20 cellular contexts compared by ENCODE assay signal in the genomic region with DNA sequence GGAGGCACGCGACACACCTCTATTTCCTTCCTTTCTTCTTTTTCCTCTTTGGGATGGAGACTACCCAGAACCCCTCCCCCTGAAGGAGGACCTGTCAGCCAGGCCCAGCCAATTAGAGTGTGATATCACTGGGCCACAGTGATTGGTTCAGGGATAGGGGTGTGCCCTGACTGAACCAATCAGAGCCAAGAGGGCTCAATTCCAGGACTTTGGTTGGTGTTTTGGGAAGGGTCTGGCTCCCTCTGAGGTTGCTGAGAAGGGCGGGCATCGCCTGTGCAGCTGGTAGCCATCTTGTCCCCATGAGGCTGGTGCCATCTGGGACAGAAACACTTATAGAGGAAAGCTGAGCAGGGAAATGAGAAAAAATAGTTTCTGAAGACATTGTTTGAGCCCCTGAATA.
DNase-seq lines count a peak whose midpoint lies in the region; ATAC-seq and TF ChIP-seq lines count a peak whose summit lies in the region.
"Had no signal": no experiment of that assay in that cellular context is flagged by ENCODE, and none has a peak within 500 bp of the region (broad histone marks: within the 10 kb centered on the region; RNA-seq: fewer than 3 reads in every experiment).

No MANE protein-coding gene starts in this region.

- POLR2A ChIA-PET in SK-N-SH (lab: Yijun Ruan, JAX): no interaction called here

- no peak overlapping the region for H3K27ac ChIP-seq in SK-N-SH (ENCODE audit: low read depth in 2 of 2, low read length in 1 of 2)
- H3K27ac ChIP-seq: brain microvascular endothelial cell, epithelial cell of prostate, KMS-11, left lung, vagina had no signal

- peak; percentile 22 for DNase-seq in activated effector memory CD4-positive, alpha-beta T cell treated with anti-CD3 and anti-CD28 coated beads, Interleukin-2, amount 50 U/mL, for 16 hours
- no peak for DNase-seq in activated effector memory CD4-positive, alpha-beta T cell treated with Interleukin-2 at 50 U/mL for 16 hours
- DNase-seq in M059J (ENCODE audit: low read depth): peak; percentile 6
- peak; percentile 29 for DNase-seq in SK-N-SH
- DNase-seq in stimulated activated effector memory CD8-positive, alpha-beta T cell treated with anti-CD3 and anti-CD28 coated beads, Interleukin-12 subunit alpha, Interleukin-12 subunit beta, amount 100 ng/mL, for 72 hours (ENCODE audit: low spot score in 2 of 2): no peak
- DNase-seq in pons (ENCODE audit: low spot score): no peak
- DNase-seq in DMS153 (lab: John Stamatoyannopoulos, UW): no peak
- no peak for DNase-seq in stimulated activated naive CD4-positive, alpha-beta T cell (lab: John Stamatoyannopoulos, UW)
- DNase-seq: activated T-cell treated with anti-CD3 and anti-CD28 coated beads for 4 hours; brain microvascular endothelial cell; CD4-positive, alpha-beta memory T cell; cortex of kidney; left lung; NCI-H1436 treated with DMSO at 0.1 percent for 48 hours; stimulated activated CD4-positive, alpha-beta T cell treated with anti-CD3 and anti-CD28 coated beads, Interleukin-1b, Interleukin-23, amount 100 ng/mL, for 48 hours had no signal

- no peaks in the 10 kb centered on the region; the same call in 1 of the 2 replicates for H3K27me3 ChIP-seq in SK-N-SH (ENCODE audit: insufficient read depth)
- H3K27me3 ChIP-seq: brain microvascular endothelial cell, vagina had no signal

- no peak overlapping the region for H3K27ac Mint-ChIP-seq in stimulated activated effector memory CD8-positive, alpha-beta T cell treated with anti-CD3 and anti-CD28 coated beads, Interleukin-12 subunit alpha, Interleukin-12 subunit beta, amount 100 ng/mL, for 72 hours
- H3K27ac Mint-ChIP-seq: activated naive CD8-positive, alpha-beta T cell; CD4-positive, alpha-beta memory T cell had no signal

- CTCF ChIA-PET in SK-N-SH (lab: Yijun Ruan, JAX): interaction anchor here (1.5 to 3.0 kb wide), 3 partner anchors 10 to 223 kb away, joined by 3 to 8 read pairs (median 7); no protein-coding TSS in a partner anchor

- H4K20me1 ChIP-seq in SK-N-SH (ENCODE audit: insufficient read depth): no peaks in the 10 kb centered on the region

- H2AFZ ChIP-seq in SK-N-SH (ENCODE audit: low read depth): no peak overlapping the region

- no peaks in the 10 kb centered on the region for H3K9me3 Mint-ChIP-seq in stimulated activated effector memory CD8-positive, alpha-beta T cell treated with anti-CD3 and anti-CD28 coated beads, Interleukin-12 subunit alpha, Interleukin-12 subunit beta, amount 100 ng/mL, for 72 hours

- WGBS in SK-N-SH (ENCODE audit: low lambda C conversion rate): 84% methylated on average over 4 of the region's 4 CpGs

- no peaks in the 10 kb centered on the region for H3K36me3 ChIP-seq in SK-N-SH (replicated peaks in 1 of 2; ENCODE audit: control insufficient read depth in 1 of 2, insufficient read depth in 2 of 2, low read length in 1 of 2)
- H3K36me3 ChIP-seq: brain microvascular endothelial cell, left lung, vagina had no signal

- H3K4me3 ChIP-seq in SK-N-SH (ENCODE audit: low read depth in 2 of 2, low read length in 1 of 2): no peak overlapping the region
- H3K4me3 ChIP-seq: left lung, vagina had no signal

- no peak overlapping the region for H3K9ac ChIP-seq in SK-N-SH
- H3K9ac ChIP-seq: KMS-11 had no signal

- no peaks in the 10 kb centered on the region for H3K79me2 ChIP-seq in SK-N-SH (ENCODE audit: insufficient read depth)

- H3F3A ChIP-seq in SK-N-SH (replicated peaks; ENCODE audit: insufficient read depth): no peaks in the 10 kb centered on the region

- no peaks in the 10 kb centered on the region for H3K9me2 ChIP-seq in SK-N-SH

- TF ChIP-seq CTCF in SK-N-SH (IDR thresholded peaks at IDR 0.05): no peak

- no peak for TF ChIP-seq RAD21 in SK-N-SH (IDR thresholded peaks at IDR 0.05; ENCODE audit: low read length)

- H3K9me3 ChIP-seq in SK-N-SH: no peaks in the 10 kb centered on the region
- H3K9me3 ChIP-seq: left lung, vagina had no signal

- H3K36me3 Mint-ChIP-seq in stimulated activated effector memory CD8-positive, alpha-beta T cell treated with anti-CD3 and anti-CD28 coated beads, Interleukin-12 subunit alpha, Interleukin-12 subunit beta, amount 100 ng/mL, for 72 hours: no peaks in the 10 kb centered on the region
- H3K36me3 Mint-ChIP-seq: activated naive CD8-positive, alpha-beta T cell; CD4-positive, alpha-beta memory T cell had no signal

- TF ChIP-seq EP300 in SK-N-SH (IDR thresholded peaks at IDR 0.05; ENCODE audit: borderline replicate concordance in 1 of 2, low read depth in 1 of 2, low read length in 1 of 2): no peak

- H3K4me1 Mint-ChIP-seq in stimulated activated effector memory CD8-positive, alpha-beta T cell treated with anti-CD3 and anti-CD28 coated beads, Interleukin-12 subunit alpha, Interleukin-12 subunit beta, amount 100 ng/mL, for 72 hours: no peaks in the 10 kb centered on the region
- H3K4me1 Mint-ChIP-seq: CD4-positive, alpha-beta memory T cell had no signal

- H3K4me2 ChIP-seq in SK-N-SH: no peak overlapping the region
- H3K4me2 ChIP-seq: KMS-11 had no signal

- no peak overlapping the region for H3K4me3 Mint-ChIP-seq in stimulated activated effector memory CD8-positive, alpha-beta T cell treated with anti-CD3 and anti-CD28 coated beads, Interleukin-12 subunit alpha, Interleukin-12 subunit beta, amount 100 ng/mL, for 72 hours
- H3K4me3 Mint-ChIP-seq: activated naive CD8-positive, alpha-beta T cell; CD4-positive, alpha-beta memory T cell had no signal

- peak; percentile 35 for ATAC-seq in stimulated activated effector memory CD8-positive, alpha-beta T cell treated with anti-CD3 and anti-CD28 coated beads, Interleukin-12 subunit alpha, Interleukin-12 subunit beta, amount 100 ng/mL, for 72 hours
- ATAC-seq: left lung, sciatic nerve had no signal

- H3K4me1 ChIP-seq in SK-N-SH (ENCODE audit: control insufficient read depth in 1 of 2, insufficient read depth in 2 of 2, low read depth in 1 of 2, low read length in 1 of 2): peaks cover 0 to 7% of the 10 kb centered on the region in 2 experiments; a peak in 1 of 4 replicates
- H3K4me1 ChIP-seq: left lung, vagina had no signal

TF ChIP-seq in SK-N-SH, 30 proteins besides CTCF, POLR2A, EP300 and RAD21:
- TF ChIP-seq, protein P1, sequence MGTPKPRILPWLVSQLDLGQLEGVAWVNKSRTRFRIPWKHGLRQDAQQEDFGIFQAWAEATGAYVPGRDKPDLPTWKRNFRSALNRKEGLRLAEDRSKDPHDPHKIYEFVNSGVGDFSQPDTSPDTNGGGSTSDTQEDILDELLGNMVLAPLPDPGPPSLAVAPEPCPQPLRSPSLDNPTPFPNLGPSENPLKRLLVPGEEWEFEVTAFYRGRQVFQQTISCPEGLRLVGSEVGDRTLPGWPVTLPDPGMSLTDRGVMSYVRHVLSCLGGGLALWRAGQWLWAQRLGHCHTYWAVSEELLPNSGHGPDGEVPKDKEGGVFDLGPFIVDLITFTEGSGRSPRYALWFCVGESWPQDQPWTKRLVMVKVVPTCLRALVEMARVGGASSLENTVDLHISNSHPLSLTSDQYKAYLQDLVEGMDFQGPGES (IDR thresholded peaks at IDR 0.05; ENCODE audit: low read depth, low read length): no peak
- TF ChIP-seq CHD2 (IDR thresholded peaks at IDR 0.05; ENCODE audit: low read length, partially characterized antibody) (no peak), YY1 (IDR thresholded peaks at IDR 0.05; ENCODE audit: low read depth) (no peak), MEF2A (IDR thresholded peaks at IDR 0.05; ENCODE audit: borderline replicate concordance, low read depth) (no peak)
- TF ChIP-seq, protein P2, sequence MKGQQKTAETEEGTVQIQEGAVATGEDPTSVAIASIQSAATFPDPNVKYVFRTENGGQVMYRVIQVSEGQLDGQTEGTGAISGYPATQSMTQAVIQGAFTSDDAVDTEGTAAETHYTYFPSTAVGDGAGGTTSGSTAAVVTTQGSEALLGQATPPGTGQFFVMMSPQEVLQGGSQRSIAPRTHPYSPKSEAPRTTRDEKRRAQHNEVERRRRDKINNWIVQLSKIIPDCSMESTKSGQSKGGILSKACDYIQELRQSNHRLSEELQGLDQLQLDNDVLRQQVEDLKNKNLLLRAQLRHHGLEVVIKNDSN (IDR thresholded peaks at IDR 0.05; ENCODE audit: borderline replicate concordance, low read depth): no peak

Comparison
In these comparisons a context has a peak if more than half of its experiments do, and no peak if none do; other contexts are left out.
1. DNase-seq: peak in activated effector memory CD4-positive, alpha-beta T cell treated with anti-CD3 and anti-CD28 coated beads, Interleukin-2, amount 50 U/mL, for 16 hours (single experiment), M059J (single experiment) and SK-N-SH (single experiment); none in activated effector memory CD4-positive, alpha-beta T cell treated with Interleukin-2 at 50 U/mL for 16 hours (single experiment), stimulated activated effector memory CD8-positive, alpha-beta T cell treated with anti-CD3 and anti-CD28 coated beads, Interleukin-12 subunit alpha, Interleukin-12 subunit beta, amount 100 ng/mL, for 72 hours (0 of 2), pons (single experiment), DMS153 (single experiment) and stimulated activated naive CD4-positive, alpha-beta T cell (0 of 6).